Comparison of ENCODE assay signal across 21 cellular contexts in genomic region chr1:229089586-229090208, GRCh38.
"Had no signal": no experiment of that assay in that cellular context is flagged by ENCODE, and none has a peak within 500 bp of the region (broad histone marks: within the 10 kb centered on the region; RNA-seq: fewer than 3 reads in every experiment).

No MANE protein-coding gene starts in this region.

- H3K27ac Mint-ChIP-seq: dendritic cell treated with granulocyte-macrophage colony-stimulating factor and Interleukin-4, amounts not matched to agents 40 ng/mL and 50 ng/mL, for 4 days; effector memory CD8-positive, alpha-beta T cell; mesothelial cell of epicardium; natural killer cell had no signal

- H3K36me3 ChIP-seq: esophagus squamous epithelium, gastroesophageal sphincter, sigmoid colon, stomach, thoracic aorta, upper lobe of right lung had no signal

- DNase-seq: cerebellar nuclear complex; effector memory CD8-positive, alpha-beta T cell; esophagus squamous epithelium; foreskin fibroblast; glutamatergic neuron; left cardiac atrium; natural killer cell; posterior cingulate gyrus; stimulated activated CD4-positive, alpha-beta T cell treated with anti-CD3 and anti-CD28 coated beads, Interleukin-2, amount 100 ng/mL, for 24 hours; stimulated activated CD4-positive, alpha-beta T cell treated with anti-CD3 and anti-CD28 coated beads, Interleukin-4, amount 100 ng/mL, for 4 hours; stimulated activated naive CD4-positive, alpha-beta T cell; stomach; substantia nigra; upper lobe of right lung had no signal

- H3K4me1 Mint-ChIP-seq: natural killer cell had no signal

- H3K9me3 ChIP-seq: esophagus squamous epithelium, gastroesophageal sphincter, sigmoid colon, stomach, thoracic aorta, upper lobe of right lung had no signal

- H3K4me3 ChIP-seq: esophagus squamous epithelium, gastroesophageal sphincter, sigmoid colon, skin epidermis, stomach, thoracic aorta, upper lobe of right lung had no signal

- H3K36me3 Mint-ChIP-seq: mesothelial cell of epicardium had no signal

- ATAC-seq: effector memory CD8-positive, alpha-beta T cell; gastroesophageal sphincter; left cardiac atrium; natural killer cell; upper lobe of right lung had no signal

- H3K27me3 ChIP-seq: gastroesophageal sphincter, sigmoid colon, stomach, upper lobe of right lung had no signal

- H3K27ac ChIP-seq: esophagus squamous epithelium, gastroesophageal sphincter, sigmoid colon, stomach, upper lobe of right lung had no signal

- H3K4me3 Mint-ChIP-seq: dendritic cell treated with granulocyte-macrophage colony-stimulating factor and Interleukin-4, amounts not matched to agents 40 ng/mL and 50 ng/mL, for 4 days; effector memory CD8-positive, alpha-beta T cell; mesothelial cell of epicardium; natural killer cell; neural crest cell had no signal
